ENCODE assay signal across 8 cellular contexts in the genomic region with DNA sequence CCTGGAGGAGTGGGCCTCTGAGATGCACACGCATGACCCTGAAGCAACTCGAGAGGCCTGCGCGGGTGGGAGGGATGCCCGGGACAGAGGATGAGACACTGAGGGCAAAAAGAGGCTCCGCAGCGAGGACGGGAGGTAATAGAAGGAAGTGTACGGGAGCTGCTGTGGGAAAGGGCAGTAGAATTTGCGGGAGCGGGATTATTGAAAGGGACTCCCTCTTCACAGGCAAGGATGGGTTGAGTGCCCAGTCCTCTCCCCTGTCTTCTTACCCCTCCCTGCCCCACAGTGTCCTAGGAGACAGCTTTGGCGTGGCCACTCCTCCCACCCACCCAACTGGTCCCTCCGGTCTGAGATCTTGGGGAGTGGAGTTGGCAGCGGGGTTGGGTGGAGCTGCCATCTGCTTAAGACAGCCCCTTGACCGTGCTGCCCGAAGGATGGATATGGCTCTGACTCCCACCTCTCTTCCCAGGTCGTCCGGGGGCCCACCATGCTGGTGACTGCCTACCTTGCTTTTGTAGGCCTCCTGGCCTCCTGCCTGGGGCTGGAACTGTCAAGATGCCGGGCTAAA. TPM values are rescaled to one million over a fixed set of nuclear protein-coding genes. Genes with fewer than 3 reads are reported as not detected.
DNase-seq lines count a peak whose midpoint lies in the region; ATAC-seq and TF ChIP-seq lines count a peak whose summit lies in the region.

No MANE protein-coding gene starts in this region.

- peaks cover 44% of the 10 kb centered on the region for H3K4me1 Mint-ChIP-seq in activated naive CD8-positive, alpha-beta T cell (ENCODE audit: low read depth)

- no peaks in the 10 kb centered on the region for H3K27me3 ChIP-seq in BLaER1 treated with 17β-estradiol and CSF1 and Interleukin-3, amounts not matched to agents 10 nM and 100 nM
- H3K27me3 ChIP-seq in hepatocyte: no peaks in the 10 kb centered on the region

- no peaks in the 10 kb centered on the region for H3K27me3 Mint-ChIP-seq in activated naive CD8-positive, alpha-beta T cell

- H3K79me2 ChIP-seq in hepatocyte: peaks cover 29% of the 10 kb centered on the region

- H3K27ac Mint-ChIP-seq in activated naive CD8-positive, alpha-beta T cell: peak overlapping the region; percentile 72

- peaks cover 13 to 29% (median 23%) of the 10 kb centered on the region in 11 experiments for H3K36me3 ChIP-seq in BLaER1 treated with 17β-estradiol and CSF1 and Interleukin-3, amounts not matched to agents 10 nM and 100 nM
- no peaks in the 10 kb centered on the region for H3K36me3 ChIP-seq in hepatocyte (replicated peaks; ENCODE audit: insufficient read depth, low read depth)

- H3K9me3 ChIP-seq in BLaER1 treated with 17β-estradiol and CSF1 and Interleukin-3, amounts not matched to agents 10 nM and 100 nM (replicated peaks in 1 of 11): no peaks in the 10 kb centered on the region
- H3K9me3 ChIP-seq in hepatocyte (ENCODE audit: low read depth): no peaks in the 10 kb centered on the region

- peak overlapping the region; percentile 83 to 95 (median 90) for H3K9ac ChIP-seq in BLaER1 treated with 17β-estradiol and CSF1 and Interleukin-3, amounts not matched to agents 10 nM and 100 nM

- no peaks in the 10 kb centered on the region for H3K9me2 ChIP-seq in hepatocyte (replicated peaks; ENCODE audit: insufficient read depth)

- peak overlapping the region; percentile 97 for H3K4me3 Mint-ChIP-seq in activated naive CD8-positive, alpha-beta T cell

- H3K36me3 Mint-ChIP-seq in activated naive CD8-positive, alpha-beta T cell: no peaks in the 10 kb centered on the region

- no peaks in the 10 kb centered on the region for H3K9me3 Mint-ChIP-seq in activated naive CD8-positive, alpha-beta T cell (ENCODE audit: low read depth)

- peak; percentile 10 for ATAC-seq in HG03432 (IDR thresholded peaks at IDR 0.05; ENCODE audit: unreplicated experiment)

- peak overlapping the region; percentile 78 to 94 (median 90) for H3K4me3 ChIP-seq in BLaER1 treated with 17β-estradiol and CSF1 and Interleukin-3, amounts not matched to agents 10 nM and 100 nM
- H3K4me3 ChIP-seq in hepatocyte (peak overlapping the region; percentile 91), skin epidermis (peak overlapping the region; percentile 63 to 89 (median 84))

- peaks cover 50 to 58% (median 53%) of the 10 kb centered on the region in 10 experiments for H3K4me1 ChIP-seq in BLaER1 treated with 17β-estradiol and CSF1 and Interleukin-3, amounts not matched to agents 10 nM and 100 nM
- peaks cover 20% of the 10 kb centered on the region for H3K4me1 ChIP-seq in hepatocyte (ENCODE audit: insufficient read depth)

- no peak for TF ChIP-seq CTCF in hepatocyte (IDR thresholded peaks at IDR 0.05; ENCODE audit: poor library complexity)

- DNase-seq in hepatocyte (ENCODE audit: low spot score): peak; percentile 42
- DNase-seq in putamen (ENCODE audit: low spot score): no peak
- DNase-seq in NCI-H1417 treated with DMSO at 0.1 percent for 48 hours (lab: John Stamatoyannopoulos, UW): no peak
- no peak for DNase-seq in NCI-H2227 treated with DMSO at 0.1 percent for 48 hours (lab: John Stamatoyannopoulos, UW)

- peak overlapping the region; percentile 94 to 100 (median 99) for H3K4me2 ChIP-seq in BLaER1 treated with 17β-estradiol and CSF1 and Interleukin-3, amounts not matched to agents 10 nM and 100 nM
- peak overlapping the region; percentile 99 for H3K4me2 ChIP-seq in hepatocyte

- H3K27ac ChIP-seq in BLaER1 treated with 17β-estradiol and CSF1 and Interleukin-3, amounts not matched to agents 10 nM and 100 nM: peak overlapping the region; percentile 69 to 88 (median 86)
- H3K27ac ChIP-seq in hepatocyte (peak overlapping the region; percentile 99), skin epidermis (peak overlapping the region; percentile 85 to 99 (median 94))

- peaks cover 0 to 19% (median 0%) of the 10 kb centered on the region in 11 experiments; a peak in 6 of 22 replicates for H4K20me1 ChIP-seq in BLaER1 treated with 17β-estradiol and CSF1 and Interleukin-3, amounts not matched to agents 10 nM and 100 nM
- no peaks in the 10 kb centered on the region for H4K20me1 ChIP-seq in hepatocyte (ENCODE audit: insufficient read depth, poor library complexity, severe bottlenecking)

- WGBS in hepatocyte (ENCODE audit: low lambda C conversion rate, missing lambda C conversion rate): 19% methylated on average over 17 of the region's 19 CpGs

- peak overlapping the region; percentile 96 for H2AFZ ChIP-seq in hepatocyte

RNA-seq across cellular contexts. Expression of gene ESPL1, which starts 15.7 kb away (rescaled TPM):
- total RNA-seq in hepatocyte: 7.6 and 9.0 TPM in 2 replicates
- polyA plus RNA-seq in hepatocyte: 4.4 and 5.8 TPM in 2 replicates

RNA-seq across cellular contexts. Expression of gene RARG, which starts 20.4 kb away (rescaled TPM):
- 15.1 and 20.9 TPM in 2 replicates for total RNA-seq in hepatocyte
- polyA plus RNA-seq in hepatocyte: 24.7 and 28.1 TPM in 2 replicates

RNA-seq across cellular contexts. Expression of gene PFDN5, which starts 42.9 kb away (rescaled TPM):
- total RNA-seq in hepatocyte: 377 and 379 TPM in 2 replicates
- polyA plus RNA-seq in hepatocyte: 415 and 441 TPM in 2 replicates

RNA-seq across cellular contexts. Expression of gene ITGB7, which starts 45.4 kb away (rescaled TPM):
- total RNA-seq in hepatocyte: 0.23 TPM in 1 of 2 replicates, not detected in the other
- polyA plus RNA-seq in hepatocyte: 1.0 TPM in 1 of 2 replicates, not detected in the other

RNA-seq across cellular contexts. Expression of gene MYG1, which starts 47.1 kb away (rescaled TPM):
- total RNA-seq in hepatocyte: 25.5 and 35.8 TPM in 2 replicates
- 34.6 and 35.9 TPM in 2 replicates for polyA plus RNA-seq in hepatocyte
